Comparison of ENCODE assay signal across 8 cellular contexts in genomic region chr2:74179063-74179865, GRCh38. TPM values are rescaled to one million over a fixed set of nuclear protein-coding genes. Genes with fewer than 3 reads are reported as not detected.
DNase-seq lines count a peak whose midpoint lies in the region; ATAC-seq and TF ChIP-seq lines count a peak whose summit lies in the region.

No MANE protein-coding gene starts in this region.

- peaks cover 43% of the 10 kb centered on the region for H4K20me1 ChIP-seq in BLaER1
- peaks cover 37% of the 10 kb centered on the region for H4K20me1 ChIP-seq in Loucy (ENCODE audit: insufficient read depth, low read length, poor library complexity, severe bottlenecking)

- no peaks in the 10 kb centered on the region for H3K9me3 Mint-ChIP-seq in natural killer cell treated with Interleukin-12 subunit alpha and Interleukin-12 subunit beta and Interleukin-15 and Interleukin-18, amount 100 ng/mL, for 72 hours

- H3K9me3 ChIP-seq in BLaER1 (peaks cover 23% of the 10 kb centered on the region; the same call in 1 of the 2 replicates), Loucy (ENCODE audit: insufficient read depth, low read depth, low read length) (0 out of 2 replicates have a peak, but pooled peaks cover 6% of the 10 kb centered on the region), ectodermal cell (ENCODE audit: control insufficient read depth, low read length) (no peaks in the 10 kb centered on the region)

- peak overlapping the region; percentile 83 for H3K4me2 ChIP-seq in BLaER1
- peak overlapping the region; percentile 74 for H3K4me2 ChIP-seq in Loucy (ENCODE audit: low read depth, low read length, poor library complexity, severe bottlenecking)

- no peaks in the 10 kb centered on the region for H3K27me3 Mint-ChIP-seq in natural killer cell treated with Interleukin-12 subunit alpha and Interleukin-12 subunit beta and Interleukin-15 and Interleukin-18, amount 100 ng/mL, for 72 hours

- H3K79me2 ChIP-seq in Loucy (ENCODE audit: insufficient read depth, low read length) = peaks cover 43% of the 10 kb centered on the region

- H3K27me3 ChIP-seq in BLaER1 (no peaks in the 10 kb centered on the region), Loucy (ENCODE audit: insufficient read depth, low read length, poor library complexity, severe bottlenecking) (no peaks in the 10 kb centered on the region), ectodermal cell (ENCODE audit: control insufficient read depth, insufficient read depth, low read length, poor library complexity, severe bottlenecking) (no peaks in the 10 kb centered on the region)

- H3K36me3 Mint-ChIP-seq in natural killer cell treated with Interleukin-12 subunit alpha and Interleukin-12 subunit beta and Interleukin-15 and Interleukin-18, amount 100 ng/mL, for 72 hours = peaks cover 15% of the 10 kb centered on the region

- 68 to 73% methylated on average over 23 to 25 of the region's 25 CpGs for WGBS in ectodermal cell, 2 experiments

- H3K4me1 ChIP-seq in BLaER1 (peaks cover 35% of the 10 kb centered on the region), Loucy (ENCODE audit: insufficient read depth, low read length, poor library complexity, severe bottlenecking) (peaks cover 27% of the 10 kb centered on the region), ectodermal cell (ENCODE audit: control insufficient read depth, insufficient read depth, low read length) (no peaks in the 10 kb centered on the region)

- peak; percentile 11 for ATAC-seq in GM21447 (IDR thresholded peaks at IDR 0.05; ENCODE audit: unreplicated experiment)
- peak; percentile 1 to 12 for ATAC-seq in natural killer cell treated with Interleukin-12 subunit alpha and Interleukin-12 subunit beta and Interleukin-15 and Interleukin-18, amount 100 ng/mL, for 72 hours

- H2AFZ ChIP-seq in Loucy (ENCODE audit: low read length) = peak overlapping the region; percentile 28; the same call in 1 of the 2 replicates

- H3K36me3 ChIP-seq in BLaER1 (peaks cover 25% of the 10 kb centered on the region), Loucy (ENCODE audit: insufficient read depth, low read length) (no peaks in the 10 kb centered on the region), ectodermal cell (ENCODE audit: control insufficient read depth, insufficient read depth, low read length) (no peaks in the 10 kb centered on the region)

- DNase-seq in natural killer cell treated with Interleukin-12 subunit alpha and Interleukin-12 subunit beta and Interleukin-15 and Interleukin-18, amount 100 ng/mL, for 72 hours (ENCODE audit: low spot score) = no peak
- DNase-seq in HK-2 (ENCODE audit: unreplicated experiment) (no peak), Kasumi-1 (lab: John Stamatoyannopoulos, UW) (no peak)
- no peak for DNase-seq in activated CD4-positive, CD25-positive, alpha-beta regulatory T cell (lab: John Stamatoyannopoulos, UW)

- no peaks in the 10 kb centered on the region for H3F3A ChIP-seq in Loucy (ENCODE audit: low read depth)

- peak overlapping the region; percentile 82 to 93 for H3K27ac Mint-ChIP-seq in natural killer cell treated with Interleukin-12 subunit alpha and Interleukin-12 subunit beta and Interleukin-15 and Interleukin-18, amount 100 ng/mL, for 72 hours

- no peaks in the 10 kb centered on the region for H3K9me2 ChIP-seq in Loucy (replicated peaks; ENCODE audit: low read depth, low read length)

- H3K4me1 Mint-ChIP-seq in natural killer cell treated with Interleukin-12 subunit alpha and Interleukin-12 subunit beta and Interleukin-15 and Interleukin-18, amount 100 ng/mL, for 72 hours (ENCODE audit: low read depth in 2 of 2) = peaks cover 40 to 41% of the 10 kb centered on the region in 2 donors

- TF ChIP-seq CTCF in Loucy (conservative IDR thresholded peaks at IDR 0.05; ENCODE audit: low read length) = peak; percentile 54

- H3K9ac ChIP-seq in BLaER1 = no peak overlapping the region
- H3K9ac ChIP-seq in Loucy (ENCODE audit: low read depth, low read length, poor library complexity, severe bottlenecking) = peak overlapping the region; percentile 89

- peak overlapping the region; percentile 64 for H3K27ac ChIP-seq in BLaER1
- H3K27ac ChIP-seq in ectodermal cell (ENCODE audit: insufficient read depth, low read depth, low read length, poor library complexity, severe bottlenecking) = no peak overlapping the region

- H3K4me3 ChIP-seq in BLaER1 (peak overlapping the region; percentile 94), Loucy (ENCODE audit: low read length, poor library complexity, severe bottlenecking) (peak overlapping the region; percentile 92), ectodermal cell (ENCODE audit: insufficient read depth, low read depth, low read length) (peak overlapping the region; percentile 91)

- peak overlapping the region; percentile 85 for H3K4me3 Mint-ChIP-seq in natural killer cell treated with Interleukin-12 subunit alpha and Interleukin-12 subunit beta and Interleukin-15 and Interleukin-18, amount 100 ng/mL, for 72 hours

RNA-seq across cellular contexts. Expression of gene MOB1A, which starts 0.6 kb away (rescaled TPM):
- polyA plus RNA-seq in ectodermal cell (2013, experiment 1 of 4) = 93.6 TPM
- polyA plus RNA-seq in ectodermal cell (2013, experiment 2 of 4) = 96.2 TPM
- polyA plus RNA-seq in ectodermal cell (2013, experiment 3 of 4) = 75.3 TPM
- 83.6 TPM for polyA plus RNA-seq in ectodermal cell (2013, experiment 4 of 4)
- 100 to 1,000 TPM; 167 to 228 TPM for total RNA-seq in natural killer cell treated with Interleukin-12 subunit alpha and Interleukin-12 subunit beta and Interleukin-15 and Interleukin-18, amount 100 ng/mL, for 72 hours

RNA-seq across cellular contexts. Expression of gene MTHFD2, which starts 19.2 kb away (rescaled TPM):
- polyA plus RNA-seq in ectodermal cell (2013, experiment 1 of 4) = 97.2 TPM
- 87.0 TPM for polyA plus RNA-seq in ectodermal cell (2013, experiment 2 of 4)
- 66.2 TPM for polyA plus RNA-seq in ectodermal cell (2013, experiment 3 of 4)
- 69.4 TPM for polyA plus RNA-seq in ectodermal cell (2013, experiment 4 of 4)
- total RNA-seq in natural killer cell treated with Interleukin-12 subunit alpha and Interleukin-12 subunit beta and Interleukin-15 and Interleukin-18, amount 100 ng/mL, for 72 hours = 100 to 1,000 TPM; 384 to 480 TPM

RNA-seq across cellular contexts. Expression of gene BOLA3, which starts 31.6 kb away (rescaled TPM):
- polyA plus RNA-seq in ectodermal cell (2013, experiment 1 of 4) = 53.8 TPM
- 47.5 TPM for polyA plus RNA-seq in ectodermal cell (2013, experiment 2 of 4)
- 62.6 TPM for polyA plus RNA-seq in ectodermal cell (2013, experiment 3 of 4)
- 74.5 TPM for polyA plus RNA-seq in ectodermal cell (2013, experiment 4 of 4)
- total RNA-seq in natural killer cell treated with Interleukin-12 subunit alpha and Interleukin-12 subunit beta and Interleukin-15 and Interleukin-18, amount 100 ng/mL, for 72 hours = 10 to 100 TPM; 68.0 to 72.5 TPM
